27 cellular contexts compared by ENCODE assay signal in genomic region chr3:66342717-66343373, GRCh38.
DNase-seq lines count a peak whose midpoint lies in the region; TF ChIP-seq lines count a peak whose summit lies in the region.
"Had no signal": no experiment of that assay in that cellular context is flagged by ENCODE, and none has a peak within 500 bp of the region (broad histone marks: within the 10 kb centered on the region; RNA-seq: fewer than 3 reads in every experiment).

No MANE protein-coding gene starts in this region.

- H3K4me3 Mint-ChIP-seq in activated naive CD4-positive, alpha-beta T cell treated with anti-CD3 and anti-CD28 coated beads for 36 hours = no peak overlapping the region
- H3K4me3 Mint-ChIP-seq: CD8-positive, alpha-beta T cell had no signal

- POLR2A ChIA-PET in PC-9 (lab: Charles Lee; ENCODE audit: unreplicated experiment) = no interaction called here

- H3K36me3 ChIP-seq in SK-N-MC (ENCODE audit: insufficient read depth, low read length) (no peaks in the 10 kb centered on the region), rectal smooth muscle tissue (ENCODE audit: control insufficient read depth, insufficient read depth, low read length) (no peaks in the 10 kb centered on the region), PC-9 (ENCODE audit: low read depth) (no peaks in the 10 kb centered on the region), prostate gland (no peaks in the 10 kb centered on the region)
- H3K36me3 ChIP-seq: Peyer's patch had no signal

- H3K79me2 ChIP-seq in PC-9 (ENCODE audit: low read depth) = no peaks in the 10 kb centered on the region

- CTCF ChIA-PET in PC-9 (lab: Charles Lee) = no interaction called here
- CTCF ChIA-PET in activated naive CD4-positive, alpha-beta T cell treated with anti-CD3 and anti-CD28 coated beads for 36 hours (lab: Charles Lee) = interaction anchor here (0.6 to 1.2 kb wide), 3 partner anchors 12 to 65 kb away, joined by 3 to 5 read pairs (median 4); no protein-coding TSS in a partner anchor

- TF ChIP-seq POLR2A in prostate gland (IDR thresholded peaks at IDR 0.05) = no peak

- peak overlapping the region; percentile 83 for H3K27ac ChIP-seq in SK-N-MC
- H3K27ac ChIP-seq in rectal smooth muscle tissue (ENCODE audit: low read depth, low read length) = peak overlapping the region; percentile 64
- H3K27ac ChIP-seq in PC-9 = no peak overlapping the region
- no peak overlapping the region for H3K27ac ChIP-seq in prostate gland
- H3K27ac ChIP-seq: C4-2B, Peyer's patch had no signal

- no peaks in the 10 kb centered on the region for H3K9me3 ChIP-seq in SK-N-MC (ENCODE audit: low read depth, low read length)
- H3K9me3 ChIP-seq in PC-9 (ENCODE audit: insufficient read depth, low read depth) = no peaks in the 10 kb centered on the region
- H3K9me3 ChIP-seq in prostate gland = no peaks in the 10 kb centered on the region
- H3K9me3 ChIP-seq: Caco-2, Peyer's patch, SK-N-SH had no signal

- TF ChIP-seq CTCF in PC-9 (conservative IDR thresholded peaks at IDR 0.05) (no peak), prostate gland (IDR thresholded peaks at IDR 0.05) (no peak)

- no peak overlapping the region for H3K27ac Mint-ChIP-seq in activated naive CD4-positive, alpha-beta T cell treated with anti-CD3 and anti-CD28 coated beads for 36 hours
- H3K27ac Mint-ChIP-seq: CD8-positive, alpha-beta T cell had no signal

- WGBS in prostate gland = 58% methylated on average over 8 of the region's 8 CpGs

- DNase-seq in NCI-H748 (lab: John Stamatoyannopoulos, UW; ENCODE audit: unreplicated experiment) = peak; percentile 24
- DNase-seq in NCI-H748 treated with DMSO at 0.1 percent for 48 hours (lab: John Stamatoyannopoulos, UW) = no peak
- DNase-seq in GM03348 (ENCODE audit: low spot score) = peak; percentile 19
- no peak for DNase-seq in SK-N-MC (ENCODE audit: low read depth, low spot score)
- no peak for DNase-seq in PC-9
- DNase-seq in prostate gland (ENCODE audit: low spot score) = no peak
- no peak for DNase-seq in activated naive CD4-positive, alpha-beta T cell treated with anti-CD3 and anti-CD28 coated beads for 36 hours
- DNase-seq: 8988T; ACHN; AML-193; Caco-2; CD8-positive, alpha-beta T cell; GDM1; HCEC 1CT; Kasumi-1; NCI-H1105 treated with DMSO at 0.1 percent for 48 hours; NCI-H146; NCI-H1930; NCI-H446; NCI-H524 treated with DMSO at 0.1 percent for 48 hours; Peyer's patch; SIG-M5; SK-N-SH; SW 1271 had no signal

- no peak overlapping the region for H3K4me2 ChIP-seq in PC-9
- H3K4me2 ChIP-seq: SK-N-SH had no signal

- peaks cover 19% of the 10 kb centered on the region for H3K4me1 ChIP-seq in rectal smooth muscle tissue (ENCODE audit: control insufficient read depth, insufficient read depth, low read length)
- no peaks in the 10 kb centered on the region for H3K4me1 ChIP-seq in PC-9 (replicated peaks; ENCODE audit: insufficient read depth)
- no peaks in the 10 kb centered on the region for H3K4me1 ChIP-seq in prostate gland (replicated peaks)
- H3K4me1 ChIP-seq: Peyer's patch had no signal

- no TSS peak for BruUV-seq in PC-9 (replicated peaks; lab: Mats Ljungman, UMichigan)

- no peaks in the 10 kb centered on the region for H3F3A ChIP-seq in PC-9 (ENCODE audit: insufficient read depth, low read depth)

- no peaks in the 10 kb centered on the region for H3K9me2 ChIP-seq in PC-9 (ENCODE audit: insufficient read depth)
- H3K9me2 ChIP-seq: SK-N-SH had no signal

- peaks cover 21% of the 10 kb centered on the region for H3K36me3 Mint-ChIP-seq in activated naive CD4-positive, alpha-beta T cell treated with anti-CD3 and anti-CD28 coated beads for 36 hours (ENCODE audit: low read depth)

- no peak overlapping the region for H3K4me3 ChIP-seq in SK-N-MC
- H3K4me3 ChIP-seq in rectal smooth muscle tissue (ENCODE audit: low read length) = no peak overlapping the region
- no peak overlapping the region for H3K4me3 ChIP-seq in PC-9
- no peak overlapping the region for H3K4me3 ChIP-seq in prostate gland
- H3K4me3 ChIP-seq: K562, Peyer's patch had no signal

- H2AFZ ChIP-seq in PC-9 = no peak overlapping the region

- H3K9ac ChIP-seq in SK-N-MC (ENCODE audit: insufficient read length) (peak overlapping the region; percentile 32), rectal smooth muscle tissue (ENCODE audit: low read length) (no peak overlapping the region)
- H3K9ac ChIP-seq: SK-N-SH had no signal

- H3K27me3 ChIP-seq in rectal smooth muscle tissue (ENCODE audit: control insufficient read depth, insufficient read depth, low read length) (no peaks in the 10 kb centered on the region), PC-9 (ENCODE audit: insufficient read depth, low read depth) (no peaks in the 10 kb centered on the region), prostate gland (replicated peaks; ENCODE audit: insufficient read depth) (no peaks in the 10 kb centered on the region)
- H3K27me3 ChIP-seq: Peyer's patch had no signal

- peaks cover 4% of the 10 kb centered on the region; the same call in 1 of the 2 replicates for H4K20me1 ChIP-seq in PC-9 (ENCODE audit: insufficient read depth)

- peaks cover 3% of the 10 kb centered on the region for H3K4me1 Mint-ChIP-seq in activated naive CD4-positive, alpha-beta T cell treated with anti-CD3 and anti-CD28 coated beads for 36 hours (ENCODE audit: low read depth)

- no peaks in the 10 kb centered on the region for H3K9me3 Mint-ChIP-seq in activated naive CD4-positive, alpha-beta T cell treated with anti-CD3 and anti-CD28 coated beads for 36 hours
- H3K9me3 Mint-ChIP-seq: CD8-positive, alpha-beta T cell had no signal

- intact Hi-C loops in PC-9 (cut with micrococcal nuclease; ENCODE audit: unreplicated experiment) = no loop called here
- intact Hi-C loops in prostate gland (cut with DNase I) = no loop called here
- intact Hi-C loops in activated naive CD4-positive, alpha-beta T cell treated with anti-CD3 and anti-CD28 coated beads for 36 hours (cut with micrococcal nuclease) = no loop called here

- H3K27me3 Mint-ChIP-seq in activated naive CD4-positive, alpha-beta T cell treated with anti-CD3 and anti-CD28 coated beads for 36 hours (ENCODE audit: low read depth) = no peaks in the 10 kb centered on the region

Comparison
In these comparisons a context has a peak if more than half of its experiments do, and no peak if none do; other contexts are left out.
1. DNase-seq: peak in NCI-H748 (single experiment) and GM03348 (single experiment); none in NCI-H748 treated with DMSO at 0.1 percent for 48 hours (single experiment), SK-N-MC (single experiment), PC-9 (0 of 2), prostate gland (single experiment) and activated naive CD4-positive, alpha-beta T cell treated with anti-CD3 and anti-CD28 coated beads for 36 hours (single experiment).
2. H3K27ac ChIP-seq: peak in SK-N-MC (single experiment) and rectal smooth muscle tissue (single experiment); none in PC-9 (single experiment) and prostate gland (0 of 2).